18 cellular contexts compared by ENCODE assay signal in the genomic region with DNA sequence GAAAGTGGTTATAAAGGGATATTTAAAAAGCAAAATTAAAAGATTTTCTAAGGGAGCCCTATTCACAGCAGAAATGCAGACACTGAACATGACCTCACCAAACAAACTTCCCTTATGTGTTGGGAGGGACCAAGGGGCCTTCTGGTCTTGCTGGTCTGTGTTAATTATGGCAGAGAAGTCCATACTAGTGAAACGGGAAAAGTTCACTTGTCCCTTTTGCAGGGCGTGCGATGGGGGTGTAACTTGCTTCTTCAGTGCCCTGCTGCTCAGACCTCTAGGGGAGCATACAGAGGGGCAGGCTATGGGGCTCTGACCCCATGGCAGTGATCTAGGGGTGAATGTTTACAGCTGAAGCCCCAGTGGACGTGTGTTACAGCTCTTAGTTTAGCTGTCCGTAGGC. TPM values are rescaled to one million over a fixed set of nuclear protein-coding genes. Genes with fewer than 3 reads are reported as not detected.
DNase-seq lines count a peak whose midpoint lies in the region; ATAC-seq and TF ChIP-seq lines count a peak whose summit lies in the region.
"Had no signal": no experiment of that assay in that cellular context is flagged by ENCODE, and none has a peak within 500 bp of the region (broad histone marks: within the 10 kb centered on the region; RNA-seq: fewer than 3 reads in every experiment).

No MANE protein-coding gene starts in this region.

- H3K4me3 ChIP-seq in osteoblast (ENCODE audit: insufficient read depth, low read length) = no peak overlapping the region
- H3K4me3 ChIP-seq: SK-N-MC had no signal

- POLR2A ChIA-PET in CD4-positive, alpha-beta T cell (lab: Charles Lee) = no interaction called here

- no peak for ATAC-seq in CD4-positive, alpha-beta T cell (ENCODE audit: poor library complexity)
- no peak for ATAC-seq in effector memory CD8-positive, alpha-beta T cell (replicated peaks)
- ATAC-seq in HG02981 (IDR thresholded peaks at IDR 0.05; ENCODE audit: unreplicated experiment) = no peak
- ATAC-seq in HG03460 (IDR thresholded peaks at IDR 0.05; ENCODE audit: unreplicated experiment) = no peak

- H3K4me2 ChIP-seq in osteoblast (ENCODE audit: insufficient read depth, low read length) = no peak overlapping the region

- no peaks in the 10 kb centered on the region for H3K9me3 Mint-ChIP-seq in activated naive CD4-positive, alpha-beta T cell treated with anti-CD3 and anti-CD28 coated beads, Interleukin-2, amount 10 ng/mL, durations not matched to agents 7 days and 5 days
- H3K9me3 Mint-ChIP-seq in activated naive CD4-positive, alpha-beta T cell treated with anti-CD3 and anti-CD28 coated beads for 36 hours = no peaks in the 10 kb centered on the region
- no peaks in the 10 kb centered on the region for H3K9me3 Mint-ChIP-seq in CD4-positive, alpha-beta T cell
- H3K9me3 Mint-ChIP-seq in effector memory CD8-positive, alpha-beta T cell = no peaks in the 10 kb centered on the region

- TF ChIP-seq CTCF in CD4-positive, alpha-beta T cell (IDR thresholded peaks at IDR 0.05) = no peak
- TF ChIP-seq CTCF in osteoblast (IDR thresholded peaks at IDR 0.05; ENCODE audit: extremely low read depth, low read depth, low read length) = no peak

- H3K36me3 ChIP-seq in osteoblast (ENCODE audit: insufficient read depth, low read length) = no peaks in the 10 kb centered on the region

- H3K79me2 ChIP-seq in osteoblast (ENCODE audit: insufficient read depth, low read length) = no peaks in the 10 kb centered on the region

- H3K36me3 Mint-ChIP-seq in activated naive CD4-positive, alpha-beta T cell treated with anti-CD3 and anti-CD28 coated beads, Interleukin-2, amount 10 ng/mL, durations not matched to agents 7 days and 5 days = no peaks in the 10 kb centered on the region
- H3K36me3 Mint-ChIP-seq in activated naive CD4-positive, alpha-beta T cell treated with anti-CD3 and anti-CD28 coated beads for 36 hours (ENCODE audit: low read depth) = no peaks in the 10 kb centered on the region
- H3K36me3 Mint-ChIP-seq in CD4-positive, alpha-beta T cell (ENCODE audit: low read depth) = no peaks in the 10 kb centered on the region
- H3K36me3 Mint-ChIP-seq in effector memory CD8-positive, alpha-beta T cell (ENCODE audit: insufficient read depth) = peaks cover 5% of the 10 kb centered on the region
- H3K36me3 Mint-ChIP-seq: CD14-positive monocyte had no signal

- no peak overlapping the region for H3K27ac Mint-ChIP-seq in activated naive CD4-positive, alpha-beta T cell treated with anti-CD3 and anti-CD28 coated beads, Interleukin-2, amount 10 ng/mL, durations not matched to agents 7 days and 5 days
- no peak overlapping the region for H3K27ac Mint-ChIP-seq in activated naive CD4-positive, alpha-beta T cell treated with anti-CD3 and anti-CD28 coated beads for 36 hours
- H3K27ac Mint-ChIP-seq in CD4-positive, alpha-beta T cell = peak overlapping the region; percentile 10
- peak overlapping the region in 1 of 2 donors; percentile 29 for H3K27ac Mint-ChIP-seq in effector memory CD8-positive, alpha-beta T cell
- H3K27ac Mint-ChIP-seq: CD14-positive monocyte had no signal

- H3K4me3 Mint-ChIP-seq in activated naive CD4-positive, alpha-beta T cell treated with anti-CD3 and anti-CD28 coated beads, Interleukin-2, amount 10 ng/mL, durations not matched to agents 7 days and 5 days = peak overlapping the region; percentile 4
- H3K4me3 Mint-ChIP-seq in activated naive CD4-positive, alpha-beta T cell treated with anti-CD3 and anti-CD28 coated beads for 36 hours = no peak overlapping the region
- H3K4me3 Mint-ChIP-seq in CD4-positive, alpha-beta T cell = peak overlapping the region; percentile 66
- peak overlapping the region; percentile 18 to 32 for H3K4me3 Mint-ChIP-seq in effector memory CD8-positive, alpha-beta T cell
- H3K4me3 Mint-ChIP-seq: CD14-positive monocyte had no signal

- H2AFZ ChIP-seq in osteoblast (ENCODE audit: low read length) = no peak overlapping the region

- no peaks in the 10 kb centered on the region for H3K27me3 ChIP-seq in CD4-positive, alpha-beta T cell (ENCODE audit: control insufficient read depth, insufficient read depth, low read length)
- H3K27me3 ChIP-seq in osteoblast (ENCODE audit: insufficient read depth, low read length) = no peaks in the 10 kb centered on the region

- peaks cover 3% of the 10 kb centered on the region for H3K27me3 Mint-ChIP-seq in activated naive CD4-positive, alpha-beta T cell treated with anti-CD3 and anti-CD28 coated beads, Interleukin-2, amount 10 ng/mL, durations not matched to agents 7 days and 5 days
- no peaks in the 10 kb centered on the region for H3K27me3 Mint-ChIP-seq in activated naive CD4-positive, alpha-beta T cell treated with anti-CD3 and anti-CD28 coated beads for 36 hours (ENCODE audit: low read depth)
- no peaks in the 10 kb centered on the region for H3K27me3 Mint-ChIP-seq in CD4-positive, alpha-beta T cell
- no peaks in the 10 kb centered on the region for H3K27me3 Mint-ChIP-seq in effector memory CD8-positive, alpha-beta T cell

- H3K9me3 ChIP-seq in CD4-positive, alpha-beta T cell (ENCODE audit: control insufficient read depth, low read length) = no peaks in the 10 kb centered on the region
- H3K9me3 ChIP-seq in osteoblast (ENCODE audit: low read depth, low read length) = no peaks in the 10 kb centered on the region

- H3K4me1 Mint-ChIP-seq in activated naive CD4-positive, alpha-beta T cell treated with anti-CD3 and anti-CD28 coated beads, Interleukin-2, amount 10 ng/mL, durations not matched to agents 7 days and 5 days = peaks cover 16% of the 10 kb centered on the region
- peaks cover 15% of the 10 kb centered on the region for H3K4me1 Mint-ChIP-seq in activated naive CD4-positive, alpha-beta T cell treated with anti-CD3 and anti-CD28 coated beads for 36 hours (ENCODE audit: low read depth)
- H3K4me1 Mint-ChIP-seq in CD4-positive, alpha-beta T cell (ENCODE audit: low read depth) = peaks cover 15% of the 10 kb centered on the region
- H3K4me1 Mint-ChIP-seq in effector memory CD8-positive, alpha-beta T cell (ENCODE audit: low read depth in 2 of 2) = peaks cover 12 to 18% of the 10 kb centered on the region in 2 donors

- intact Hi-C loops in activated naive CD4-positive, alpha-beta T cell treated with anti-CD3 and anti-CD28 coated beads for 36 hours (cut with micrococcal nuclease) = loop anchor here (5.0 kb wide), 2 partner anchors 512 to 552 kb away; partner anchors contain the start of gene ENTPD6
- intact Hi-C loops in CD4-positive, alpha-beta T cell (cut with DNase I, micrococcal nuclease) = loop anchor here (2.0 to 5.0 kb wide), 3 partner anchors 53 to 362 kb away; partner anchors contain the start of genes NINL (in 1 of the 2) and ZNF337 (in 1 of the 2)

- H4K20me1 ChIP-seq in osteoblast (ENCODE audit: insufficient read depth, low read length) = no peaks in the 10 kb centered on the region

- DNase-seq in activated naive CD4-positive, alpha-beta T cell treated with anti-CD3 and anti-CD28 coated beads, Interleukin-2, amount 10 ng/mL, durations not matched to agents 7 days and 5 days = no peak
- no peak for DNase-seq in activated naive CD4-positive, alpha-beta T cell treated with anti-CD3 and anti-CD28 coated beads for 36 hours
- no peak for DNase-seq in CD4-positive, alpha-beta T cell
- DNase-seq in effector memory CD8-positive, alpha-beta T cell = no peak
- peak; percentile 53 for DNase-seq in osteoblast (ENCODE audit: insufficient read length, low spot score, missing footprints)
- DNase-seq: COR-L47, DMS 273 treated with DMSO at 0.1 percent for 48 hours, DMS79 treated with DMSO at 0.1 percent for 48 hours, Kasumi-1, NCI-H1694, NCI-H2081 treated with DMSO at 0.1 percent for 48 hours, NCI-H446, NCI-H526 treated with DMSO at 0.1 percent for 48 hours, Right ventricle myocardium superior had no signal

- H3K27ac ChIP-seq in CD4-positive, alpha-beta T cell (ENCODE audit: low read depth, low read length) = no peak overlapping the region
- H3K27ac ChIP-seq in osteoblast (ENCODE audit: low read depth, low read length) = no peak overlapping the region
- H3K27ac ChIP-seq: SK-N-MC had no signal

- CTCF ChIA-PET in activated naive CD4-positive, alpha-beta T cell treated with anti-CD3 and anti-CD28 coated beads, Interleukin-2, amount 10 ng/mL, durations not matched to agents 7 days and 5 days (lab: Charles Lee) = no interaction called here
- CTCF ChIA-PET in activated naive CD4-positive, alpha-beta T cell treated with anti-CD3 and anti-CD28 coated beads for 36 hours (lab: Charles Lee) = no interaction called here
- CTCF ChIA-PET in CD4-positive, alpha-beta T cell (lab: Charles Lee) = no interaction called here

- no peaks in the 10 kb centered on the region for H3K4me1 ChIP-seq in osteoblast (ENCODE audit: insufficient read depth, low read length)

RNA-seq across cellular contexts. Expression of gene ZNF337, which starts 53.0 kb away (rescaled TPM):
- 10 to 100 TPM; 12.2 to 12.6 TPM for total RNA-seq in activated naive CD4-positive, alpha-beta T cell treated with anti-CD3 and anti-CD28 coated beads for 36 hours
- total RNA-seq in CD4-positive, alpha-beta T cell = 10 to 100 TPM; 17.9 to 18.1 TPM
- total RNA-seq in osteoblast = 8.3 and 9.7 TPM in 2 replicates
